In genomic region chr17:51119415-51120356, GRCh38 we compare ENCODE assay signal across 8 cellular contexts. TPM values are rescaled to one million over a fixed set of nuclear protein-coding genes. Genes with fewer than 3 reads are reported as not detected.
DNase-seq lines count a peak whose midpoint lies in the region; TF ChIP-seq lines count a peak whose summit lies in the region.

No MANE protein-coding gene starts in this region.

- peak overlapping the region; percentile 96 for H3K27ac Mint-ChIP-seq in HFFc6
- H3K27ac Mint-ChIP-seq in activated CD4-positive, alpha-beta memory T cell treated with anti-CD3 and anti-CD28 coated beads, Interleukin-2, amount 10 ng/mL, durations not matched to agents 7 days and 5 days = peak overlapping the region; percentile 95

- H3K4me1 Mint-ChIP-seq in HFFc6 (ENCODE audit: low read depth) = peaks cover 47% of the 10 kb centered on the region
- H3K4me1 Mint-ChIP-seq in activated CD4-positive, alpha-beta memory T cell treated with anti-CD3 and anti-CD28 coated beads, Interleukin-2, amount 10 ng/mL, durations not matched to agents 7 days and 5 days = peaks cover 59% of the 10 kb centered on the region

- CTCF ChIA-PET in activated CD4-positive, alpha-beta memory T cell treated with anti-CD3 and anti-CD28 coated beads, Interleukin-2, amount 10 ng/mL, durations not matched to agents 7 days and 5 days (lab: Charles Lee) = interaction anchor here (0.7 to 3.1 kb wide), 10 partner anchors 11 to 267 kb away, joined by 3 to 23 read pairs (median 4); partner anchors contain the start of gene NME1

- DNase-seq in NCI-H2196 (lab: John Stamatoyannopoulos, UW; ENCODE audit: unreplicated experiment) (peak; percentile 27), NCI-H2196 treated with DMSO at 0.1 percent for 48 hours (lab: John Stamatoyannopoulos, UW; ENCODE audit: unreplicated experiment) (no peak), HFFc6 (peak; percentile 10), NB4 (ENCODE audit: low read depth) (peak; percentile 76), lower leg skin (ENCODE audit: low spot score in 2 of 2) (peak; percentile 44 to 93)
- peak; percentile 59 for DNase-seq in activated CD4-positive, alpha-beta memory T cell treated with anti-CD3 and anti-CD28 coated beads, Interleukin-2, amount 10 ng/mL, durations not matched to agents 7 days and 5 days
- DNase-seq in effector CD8-positive, alpha-beta T cell (lab: John Stamatoyannopoulos, UW) = peak; percentile 11
- DNase-seq in stimulated activated CD8-positive, alpha-beta memory T cell treated with anti-CD3 and anti-CD28 coated beads, Interleukin-15, amount 100 ng/mL, for 24 hours (ENCODE audit: low read depth) = peak; percentile 6

- POLR2A ChIA-PET in activated CD4-positive, alpha-beta memory T cell treated with anti-CD3 and anti-CD28 coated beads, Interleukin-2, amount 10 ng/mL, durations not matched to agents 7 days and 5 days (lab: Charles Lee) = interaction anchor here (0.6 to 4.3 kb wide), 25 partner anchors 9 to 267 kb away, joined by 3 to 40 read pairs (median 3); partner anchors contain the start of genes NME1, NME2, TOB1 and UTP18

- peak; percentile 44 for TF ChIP-seq CTCF in HFFc6 (IDR thresholded peaks at IDR 0.05)
- no peak for TF ChIP-seq CTCF in NB4 (IDR thresholded peaks at IDR 0.05; ENCODE audit: low read depth, low read length)
- no peak for TF ChIP-seq CTCF in lower leg skin (IDR thresholded peaks at IDR 0.05)

- 1 to 2% methylated on average over 29 to 35 of the region's 49 CpGs for WGBS in lower leg skin, 2 donors

- TF ChIP-seq POLR2A in NB4 (IDR thresholded peaks at IDR 0.05; ENCODE audit: extremely low read depth, insufficient read length) (no peak), lower leg skin (IDR thresholded peaks at IDR 0.05) (no peak)

- peak overlapping the region; percentile 98 for H3K4me3 Mint-ChIP-seq in HFFc6
- H3K4me3 Mint-ChIP-seq in activated CD4-positive, alpha-beta memory T cell treated with anti-CD3 and anti-CD28 coated beads, Interleukin-2, amount 10 ng/mL, durations not matched to agents 7 days and 5 days = peak overlapping the region; percentile 86

- intact Hi-C loops in lower leg skin (cut with DNase I; ENCODE audit: low total_unique reads) = no loop called here

- no peaks in the 10 kb centered on the region for H3K36me3 Mint-ChIP-seq in HFFc6 (ENCODE audit: low read depth)
- peaks cover 3% of the 10 kb centered on the region for H3K36me3 Mint-ChIP-seq in activated CD4-positive, alpha-beta memory T cell treated with anti-CD3 and anti-CD28 coated beads, Interleukin-2, amount 10 ng/mL, durations not matched to agents 7 days and 5 days (ENCODE audit: low read depth)

- H3K27me3 Mint-ChIP-seq in HFFc6 (ENCODE audit: insufficient read depth) = peaks cover 5% of the 10 kb centered on the region; the same call in 1 of the 2 replicates
- H3K27me3 Mint-ChIP-seq in activated CD4-positive, alpha-beta memory T cell treated with anti-CD3 and anti-CD28 coated beads, Interleukin-2, amount 10 ng/mL, durations not matched to agents 7 days and 5 days = no peaks in the 10 kb centered on the region

- H3K4me3 ChIP-seq in NB4 (ENCODE audit: low read depth, low read length) (peak overlapping the region; percentile 71), lower leg skin (ENCODE audit: low read depth, poor library complexity, severe bottlenecking) (peak overlapping the region; percentile 98)

- H3K9me3 Mint-ChIP-seq in HFFc6 = no peaks in the 10 kb centered on the region
- no peaks in the 10 kb centered on the region for H3K9me3 Mint-ChIP-seq in activated CD4-positive, alpha-beta memory T cell treated with anti-CD3 and anti-CD28 coated beads, Interleukin-2, amount 10 ng/mL, durations not matched to agents 7 days and 5 days

RNA-seq across cellular contexts. Expression of gene SPAG9, which starts 1.0 kb away (rescaled TPM):
- 10 to 100 TPM; 54.3 to 78.1 (median 61.3) TPM for total RNA-seq in HFFc6 (2021; fragmentation: NEBNext Ultra II Directional; extraction: Animal tissue kit (Norgen Biotek cat#: 25700))
- 10 to 100 TPM; 50.9 to 53.0 TPM for total RNA-seq in activated CD4-positive, alpha-beta memory T cell treated with anti-CD3 and anti-CD28 coated beads, Interleukin-2, amount 10 ng/mL, durations not matched to agents 7 days and 5 days
- total RNA-seq in lower leg skin = 100 to 1,000 TPM in 1 of 4 donors, 10 to 100 TPM in 3; 63.7 to 106 (median 69.3) TPM

RNA-seq across cellular contexts. Expression of gene NME1, which starts 33.7 kb away (rescaled TPM):
- total RNA-seq in HFFc6 (2021; fragmentation: NEBNext Ultra II Directional; extraction: Animal tissue kit (Norgen Biotek cat#: 25700)) = 100 to 1,000 TPM; 309 to 358 (median 320) TPM
- 10 to 100 TPM; 87.9 to 90.8 TPM for total RNA-seq in activated CD4-positive, alpha-beta memory T cell treated with anti-CD3 and anti-CD28 coated beads, Interleukin-2, amount 10 ng/mL, durations not matched to agents 7 days and 5 days
- total RNA-seq in lower leg skin = 10 to 100 TPM; 18.1 to 42.8 (median 27.0) TPM

RNA-seq across cellular contexts. Expression of gene NME2, which starts 46.5 kb away (rescaled TPM):
- total RNA-seq in HFFc6 (2021; fragmentation: NEBNext Ultra II Directional; extraction: Animal tissue kit (Norgen Biotek cat#: 25700)) = 100 to 1,000 TPM; 709 to 868 (median 778) TPM
- 100 to 1,000 TPM; 364 to 374 TPM for total RNA-seq in activated CD4-positive, alpha-beta memory T cell treated with anti-CD3 and anti-CD28 coated beads, Interleukin-2, amount 10 ng/mL, durations not matched to agents 7 days and 5 days
- 100 to 1,000 TPM; 338 to 534 (median 488) TPM for total RNA-seq in lower leg skin
